In the genomic region with DNA sequence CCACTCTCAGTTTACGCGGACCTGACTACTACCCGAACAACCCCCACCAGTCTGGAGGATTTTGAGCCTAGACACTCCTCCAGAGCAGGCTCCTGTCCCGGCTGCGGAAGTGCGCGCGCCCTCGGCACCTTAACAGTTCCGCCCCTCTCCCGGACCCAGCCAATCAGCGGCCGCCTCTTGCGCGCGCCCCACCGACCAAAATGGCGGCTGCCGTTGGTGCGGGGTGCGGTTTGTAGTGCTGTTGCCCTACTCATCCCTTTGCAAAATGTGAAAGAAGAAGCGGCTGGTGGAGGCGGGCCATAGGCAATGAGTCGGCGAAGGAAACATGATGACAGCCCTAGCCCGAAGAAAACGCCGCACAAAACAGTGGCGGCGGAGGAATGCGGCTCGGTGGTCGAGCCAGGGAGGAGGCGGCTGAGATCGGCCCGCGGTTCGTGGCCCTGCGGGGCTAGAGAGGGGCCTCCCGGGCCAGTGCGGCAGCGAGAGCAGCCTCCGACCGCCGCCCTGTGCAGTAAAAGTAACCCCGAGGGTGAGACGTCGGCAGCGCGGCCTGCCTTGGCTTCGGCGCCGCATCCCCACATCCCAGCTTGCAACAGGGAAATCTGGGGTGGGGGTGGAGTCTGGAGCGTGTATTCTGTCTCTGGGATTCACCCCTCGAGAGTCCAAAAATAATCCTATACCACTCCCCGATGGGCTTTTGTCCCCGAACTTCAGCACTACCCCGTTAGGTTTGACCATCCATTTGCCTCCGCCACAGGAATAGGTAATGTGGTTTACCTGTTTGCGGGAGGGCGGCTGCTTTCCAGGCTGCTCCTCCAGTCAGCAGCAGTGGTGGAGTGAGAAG, we compare ENCODE assay signal across 8 cellular contexts. TPM values are rescaled to one million over a fixed set of nuclear protein-coding genes. Genes with fewer than 3 reads are reported as not detected.
A peak's percentile ranks its signal among the peaks of the same experiment; 100 is the strongest.
DNase-seq lines count a peak whose midpoint lies in the region; ATAC-seq, FAIRE-seq and TF ChIP-seq lines count a peak whose summit lies in the region.

TSS of gene ETAA1 (plus strand) at position 191 of the 844 bp plus-strand sequence. CDS start at position 307, 116 bp downstream.

- H3K36me3 Mint-ChIP-seq in T-helper 2 cell treated with Interferon-gamma antibody and Interleukin-4, amounts not matched to agents 5 μg/mL and 100 μg/mL, for 36 hours (ENCODE audit: low read depth): peaks cover 12% of the 10 kb centered on the region

- peaks cover 4% of the 10 kb centered on the region for H3K27me3 Mint-ChIP-seq in T-helper 2 cell treated with Interferon-gamma antibody and Interleukin-4, amounts not matched to agents 5 μg/mL and 100 μg/mL, for 36 hours (ENCODE audit: low read depth)

- DNase-seq in GM13977 (ENCODE audit: low spot score) (peak; percentile 94), NCI-H187 (lab: John Stamatoyannopoulos, UW) (peak; percentile 91 to 94), ascending aorta (ENCODE audit: low spot score in 2 of 2) (peak; percentile 58 to 95), right atrium auricular region (ENCODE audit: low spot score) (peak; percentile 93), psoas muscle (peak; percentile 94 to 96), urothelium cell line (ENCODE audit: low spot score) (peak; percentile 98)
- peak; percentile 90 for DNase-seq in T-helper 2 cell treated with Interferon-gamma antibody and Interleukin-4, amounts not matched to agents 5 μg/mL and 100 μg/mL, for 36 hours (ENCODE audit: low spot score)

- no peaks in the 10 kb centered on the region for H3K36me3 ChIP-seq in ascending aorta
- H3K36me3 ChIP-seq in right atrium auricular region: peaks cover under 1% of the 10 kb centered on the region
- H3K36me3 ChIP-seq in psoas muscle (ENCODE audit: insufficient read depth in 1 of 2, low read depth in 1 of 2): peaks cover 0 to 33% of the 10 kb centered on the region in 2 donors

- peak within 1 kb of the TSS; percentile 90 for H3K27ac ChIP-seq in ascending aorta
- peak within 1 kb of the TSS; percentile 90 to 91 for H3K27ac ChIP-seq in right atrium auricular region
- H3K27ac ChIP-seq in psoas muscle: peak within 1 kb of the TSS; percentile 91

- H3K9me3 ChIP-seq in ascending aorta (no peaks in the 10 kb centered on the region), right atrium auricular region (no peaks in the 10 kb centered on the region), psoas muscle (no peaks in the 10 kb centered on the region)

- TF ChIP-seq CTCF in GM13977 (IDR thresholded peaks at IDR 0.05; ENCODE audit: extremely low read depth, insufficient read depth, missing control alignments) (no peak), ascending aorta (IDR thresholded peaks at IDR 0.05) (no peak), right atrium auricular region (IDR thresholded peaks at IDR 0.05) (no peak), psoas muscle (IDR thresholded peaks at IDR 0.05) (no peak)

- in situ Hi-C loops in GM13977 (cut with MboI; ENCODE audit: low pct_unique_long_range_greater_than_20kb, low sequenced_read_pairs, unreplicated experiment): no loop called here

- 0 to 1% (median 0%) methylated on average over 51 to 61 of the region's 61 CpGs for WGBS in psoas muscle, 3 donors

- H3K27me3 ChIP-seq in ascending aorta: no peaks in the 10 kb centered on the region
- no peaks in the 10 kb centered on the region for H3K27me3 ChIP-seq in right atrium auricular region
- H3K27me3 ChIP-seq in psoas muscle (ENCODE audit: insufficient read depth in 3 of 3, low read length in 2 of 3): no peaks in the 10 kb centered on the region

- intact Hi-C loops in ascending aorta (cut with DNase I) (loop anchor here (2.0 to 10.0 kb wide), 9 partner anchors 23 to 965 kb away; partner anchors contain the start of genes C1D and PPP3R1), psoas muscle (cut with DNase I) (loop anchor here (10.0 kb wide), 4 partner anchors 77 to 963 kb away; partner anchors contain the start of gene MEIS1 (in 1 of the 2))

- H3K9me3 Mint-ChIP-seq in T-helper 2 cell treated with Interferon-gamma antibody and Interleukin-4, amounts not matched to agents 5 μg/mL and 100 μg/mL, for 36 hours: no peaks in the 10 kb centered on the region

- peak within 1 kb of the TSS; percentile 98 for H3K27ac Mint-ChIP-seq in T-helper 2 cell treated with Interferon-gamma antibody and Interleukin-4, amounts not matched to agents 5 μg/mL and 100 μg/mL, for 36 hours

- H3K4me1 ChIP-seq in ascending aorta (peaks cover 0 to 28% of the 10 kb centered on the region in 2 donors), right atrium auricular region (peaks cover 0 to 13% of the 10 kb centered on the region in 2 donors), psoas muscle (peaks cover 4% of the 10 kb centered on the region)

- H3K4me1 Mint-ChIP-seq in T-helper 2 cell treated with Interferon-gamma antibody and Interleukin-4, amounts not matched to agents 5 μg/mL and 100 μg/mL, for 36 hours (ENCODE audit: low read depth): peaks cover 18% of the 10 kb centered on the region

- peak within 1 kb of the TSS; percentile 94 for H3K4me3 Mint-ChIP-seq in T-helper 2 cell treated with Interferon-gamma antibody and Interleukin-4, amounts not matched to agents 5 μg/mL and 100 μg/mL, for 36 hours

- peak within 1 kb of the TSS; percentile 73 to 89 for H3K4me3 ChIP-seq in ascending aorta
- H3K4me3 ChIP-seq in right atrium auricular region: peak within 1 kb of the TSS; percentile 88 to 97
- H3K4me3 ChIP-seq in psoas muscle: peak within 1 kb of the TSS; percentile 97

- FAIRE-seq in urothelium cell line (lab: Jason Lieb, UNC): peak; percentile 83

- ATAC-seq in HG02884 (IDR thresholded peaks at IDR 0.05; ENCODE audit: unreplicated experiment) (peak; percentile 99), psoas muscle (peak; percentile 100)

RNA-seq across cellular contexts. Expression of gene ETAA1, which starts in this region (rescaled TPM):
- 5.4 TPM for total RNA-seq in ascending aorta
- 1 to 10 TPM; 7.0 to 7.7 TPM for total RNA-seq in right atrium auricular region
- total RNA-seq in psoas muscle: 1 to 10 TPM; 2.7 to 3.6 (median 2.9) TPM
- polyA plus RNA-seq in psoas muscle: 1 to 10 TPM; 1.9 to 3.8 (median 2.4) TPM

Comparison
In these comparisons a context has a peak if more than half of its experiments do, and no peak if none do; other contexts are left out.
1. Peak in every context shown above with its lines: DNase-seq, ATAC-seq, H3K4me3 ChIP-seq and H3K27ac ChIP-seq.